ENCODE assay signal across 20 cellular contexts in the genomic region with DNA sequence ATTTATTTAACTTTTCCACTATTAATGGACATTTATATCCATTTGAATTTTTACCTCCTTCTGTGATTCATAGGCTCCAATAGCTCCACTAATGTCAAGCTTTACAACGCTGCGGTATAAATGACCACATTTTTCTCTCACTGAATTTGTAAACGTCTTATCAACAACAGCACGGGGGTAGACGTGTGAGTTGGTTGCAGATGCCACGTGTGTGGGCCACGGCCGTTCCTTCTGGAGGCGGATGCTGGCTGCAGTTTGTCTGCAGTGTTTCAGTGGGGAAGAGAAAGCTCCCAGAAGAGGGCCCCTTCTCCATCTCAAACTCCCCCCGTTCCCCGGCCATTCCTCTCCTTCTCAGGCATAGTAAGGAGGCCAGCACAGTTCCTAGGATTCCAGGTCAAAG.
"Had no signal": no experiment of that assay in that cellular context is flagged by ENCODE, and none has a peak within 500 bp of the region (broad histone marks: within the 10 kb centered on the region; RNA-seq: fewer than 3 reads in every experiment).

No MANE protein-coding gene starts in this region.

- H3K36me3 ChIP-seq: ascending aorta had no signal

- ATAC-seq: activated naive CD4-positive, alpha-beta T cell treated with anti-CD3 and anti-CD28 coated beads, Interleukin-2, amount 50 U/mL, for 72 hours; activated naive CD8-positive, alpha-beta T cell treated with anti-CD3 and anti-CD28 coated beads, Interleukin-2, amount 50 U/mL, for 24 hours; activated T-cell treated with anti-CD3 and anti-CD28 coated beads, Interleukin-2, amount 50 U/mL, for 4 hours; PC-3 had no signal

- DNase-seq: activated CD4-positive, alpha-beta memory T cell treated with anti-CD3 and anti-CD28 coated beads for 36 hours; activated CD4-positive, alpha-beta T cell treated with anti-CD3 and anti-CD28 coated beads, Interleukin-2, amount 10 ng/mL, durations not matched to agents 7 days and 5 days; activated CD4-positive, CD25-positive, alpha-beta regulatory T cell; activated CD8-positive, alpha-beta memory T cell treated with anti-CD3 and anti-CD28 coated beads for 24 hours; activated effector memory CD4-positive, alpha-beta T cell treated with anti-CD3 and anti-CD28 coated beads, Interleukin-2, amount 50 U/mL, for 16 hours; activated naive CD4-positive, alpha-beta T cell treated with Interleukin-2 at 50 U/mL for 16 hours; activated naive CD8-positive, alpha-beta T cell treated with anti-CD3 and anti-CD28 coated beads, Interleukin-2, amount 50 U/mL, for 24 hours; activated T-cell treated with anti-CD3 and anti-CD28 coated beads, Interleukin-2, amount 50 U/mL, for 4 hours; amniotic stem cell; Karpas-422; NCI-H1105 treated with DMSO at 0.1 percent for 48 hours; NCI-H1436 treated with DMSO at 0.1 percent for 48 hours; NCI-H187; NCI-H2081; NCI-H510A treated with DMSO at 0.1 percent for 48 hours; PC-3; SHP77 had no signal

- H3K27me3 ChIP-seq: ascending aorta had no signal

- H3K4me3 ChIP-seq: ascending aorta had no signal

- H3K4me1 ChIP-seq: ascending aorta had no signal

- H3K9me3 ChIP-seq: ascending aorta had no signal

- H3K27ac ChIP-seq: ascending aorta, VCaP had no signal
